In the genomic region with DNA sequence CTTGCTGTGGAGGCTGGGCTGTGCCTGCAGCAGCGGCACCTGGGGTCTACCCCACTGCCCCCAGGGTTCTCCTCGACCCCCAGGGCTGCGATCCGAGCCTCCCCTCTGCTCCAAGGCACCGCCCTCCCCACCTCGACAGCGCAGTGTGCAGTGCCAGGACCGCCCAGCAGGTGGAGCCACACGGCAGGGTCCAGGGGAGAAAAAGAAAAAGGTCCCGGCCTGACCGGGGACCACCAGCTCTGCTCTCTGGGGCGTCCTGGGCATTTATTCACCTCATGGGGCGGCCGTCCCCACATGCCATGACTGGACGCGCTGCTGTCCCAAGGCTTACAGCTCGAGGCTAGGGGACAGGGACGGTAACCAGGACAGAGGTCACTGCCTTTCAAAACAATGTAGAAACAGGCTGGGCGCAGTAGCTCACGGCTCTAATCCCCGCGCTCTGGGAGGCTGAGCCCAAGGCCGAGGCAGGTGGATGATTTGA, we compare ENCODE assay signal across 8 cellular contexts. TPM values are rescaled to one million over a fixed set of nuclear protein-coding genes. Genes with fewer than 3 reads are reported as not detected.
DNase-seq lines count a peak whose midpoint lies in the region; ATAC-seq and TF ChIP-seq lines count a peak whose summit lies in the region.

No MANE protein-coding gene starts in this region.

- ATAC-seq in HG02571 (IDR thresholded peaks at IDR 0.05; ENCODE audit: unreplicated experiment) = no peak
- ATAC-seq in GM18517 (IDR thresholded peaks at IDR 0.05; ENCODE audit: unreplicated experiment) = no peak

- DNase-seq in ACHN (peak; percentile 39), GM20000 (ENCODE audit: low spot score) (peak; percentile 88), chondrocyte (ENCODE audit: low spot score) (no peak), midbrain (lab: John Stamatoyannopoulos, UW) (peak; percentile 8), type B pancreatic cell (ENCODE audit: extremely low spot score, unreplicated experiment) (no peak)

- H3K4me3 Mint-ChIP-seq in chondrocyte (ENCODE audit: unreplicated experiment) = no peak overlapping the region
- H3K4me3 Mint-ChIP-seq in type B pancreatic cell = no peak overlapping the region

- H3K4me1 Mint-ChIP-seq in chondrocyte (ENCODE audit: low read depth) (peaks cover 19% of the 10 kb centered on the region), type B pancreatic cell (ENCODE audit: unreplicated experiment) (peaks cover 8% of the 10 kb centered on the region)

- H3K36me3 Mint-ChIP-seq in chondrocyte (ENCODE audit: low read depth) (no peaks in the 10 kb centered on the region), type B pancreatic cell (no peaks in the 10 kb centered on the region)

- TF ChIP-seq CTCF in GM20000 (IDR thresholded peaks at IDR 0.05; ENCODE audit: extremely low read depth, missing control alignments) (peak; percentile 97), WI38 (IDR thresholded peaks at IDR 0.05; ENCODE audit: low read depth, low read length) (peak; percentile 97), chondrocyte (IDR thresholded peaks at IDR 0.05) (peak; percentile 95), type B pancreatic cell (conservative IDR thresholded peaks at IDR 0.05) (peak; percentile 92)

- H3K4me3 ChIP-seq in WI38 (ENCODE audit: low read depth, low read length) = no peak overlapping the region

- in situ Hi-C loops in ACHN (cut with HindIII; ENCODE audit: low pct_ligation_motif_present, low pct_unique_long_range_greater_than_20kb, low sequenced_read_pairs) = no loop called here

- H3K9me3 Mint-ChIP-seq in chondrocyte (ENCODE audit: low read depth) = no peaks in the 10 kb centered on the region
- no peaks in the 10 kb centered on the region for H3K9me3 Mint-ChIP-seq in type B pancreatic cell

- no peak overlapping the region for H3K27ac Mint-ChIP-seq in chondrocyte (ENCODE audit: unreplicated experiment)
- H3K27ac Mint-ChIP-seq in type B pancreatic cell = no peak overlapping the region

- H3K27me3 Mint-ChIP-seq in chondrocyte (ENCODE audit: low read depth) (no peaks in the 10 kb centered on the region), type B pancreatic cell (no peaks in the 10 kb centered on the region)

RNA-seq across cellular contexts. Expression of a gene that starts 10.6 kb away (rescaled TPM):
- total RNA-seq in chondrocyte (22.2 to 24.9 TPM (median 24.9 TPM) in 3 replicates), type B pancreatic cell (ENCODE audit: low replicate concordance) (36.4 and 37.9 TPM in 2 replicates)

RNA-seq across cellular contexts. Expression of a gene that starts 25.6 kb away (rescaled TPM):
- total RNA-seq in chondrocyte (1.9 to 6.0 TPM (median 5.7 TPM) in 3 replicates), type B pancreatic cell (ENCODE audit: low replicate concordance) (0.48 and 1.5 TPM in 2 replicates)

RNA-seq across cellular contexts. Expression of a gene that starts 25.7 kb away (rescaled TPM):
- 25.0 to 38.9 TPM (median 38.9 TPM) in 3 replicates for total RNA-seq in chondrocyte
- 17.9 and 18.1 TPM in 2 replicates for total RNA-seq in type B pancreatic cell (ENCODE audit: low replicate concordance)

RNA-seq across cellular contexts. Expression of a gene that starts 47.6 kb away (rescaled TPM):
- total RNA-seq in chondrocyte = 54.6 to 60.2 TPM (median 54.6 TPM) in 3 replicates
- 60.4 and 62.0 TPM in 2 replicates for total RNA-seq in type B pancreatic cell (ENCODE audit: low replicate concordance)

Comparison
In these comparisons a context has a peak if more than half of its experiments do, and no peak if none do; other contexts are left out.
1. DNase-seq: peak in ACHN (single experiment), GM20000 (single experiment) and midbrain (single experiment); none in chondrocyte (single experiment) and type B pancreatic cell (single experiment).
2. Peak in every context shown above with its lines, with median percentiles within 50 percentile points of each other: CTCF ChIP-seq.